Comparison of ENCODE assay signal across 9 cellular contexts in genomic region chr11:6681505-6681904, GRCh38. TPM values are rescaled to one million over a fixed set of nuclear protein-coding genes. Genes with fewer than 3 reads are reported as not detected.
A peak's percentile ranks its signal among the peaks of the same experiment; 100 is the strongest.
DNase-seq lines count a peak whose midpoint lies in the region; ATAC-seq and TF ChIP-seq lines count a peak whose summit lies in the region.
"Had no signal": no experiment of that assay in that cellular context is flagged by ENCODE, and none has a peak within 500 bp of the region (broad histone marks: within the 10 kb centered on the region; RNA-seq: fewer than 3 reads in every experiment).

No MANE protein-coding gene starts in this region.

- H3K27me3 Mint-ChIP-seq in stimulated activated naive CD8-positive, alpha-beta T cell treated with anti-CD3 and anti-CD28 coated beads, Interleukin-15, amount 100 ng/mL, for 72 hours = no peaks in the 10 kb centered on the region

- H3K4me1 ChIP-seq in heart right ventricle (peaks cover 5 to 36% (median 27%) of the 10 kb centered on the region in 9 donors), gastroesophageal sphincter (peaks cover 8 to 31% (median 8%) of the 10 kb centered on the region in 3 donors)

- no peak for ATAC-seq in heart right ventricle
- ATAC-seq in Right ventricle myocardium inferior = no peak
- ATAC-seq in gastroesophageal sphincter = no peak
- no peak for ATAC-seq in stimulated activated naive CD8-positive, alpha-beta T cell treated with anti-CD3 and anti-CD28 coated beads, Interleukin-15, amount 100 ng/mL, for 72 hours

- TF ChIP-seq EP300 in gastroesophageal sphincter (IDR thresholded peaks at IDR 0.05) = no peak

- peak overlapping the region in 7 of 10 donors; percentile 67 to 86 (median 81) for H3K4me3 ChIP-seq in heart right ventricle
- peak overlapping the region; percentile 82; the same call in 1 of the 2 replicates for H3K4me3 ChIP-seq in WI38 (ENCODE audit: low read depth, low read length)
- H3K4me3 ChIP-seq in gastroesophageal sphincter = peak overlapping the region in 1 of 2 donors; percentile 87

- H3K4me3 Mint-ChIP-seq in stimulated activated naive CD8-positive, alpha-beta T cell treated with anti-CD3 and anti-CD28 coated beads, Interleukin-15, amount 100 ng/mL, for 72 hours = peak overlapping the region; percentile 97 to 99

- DNase-seq in heart right ventricle = no peak
- DNase-seq in Right ventricle myocardium inferior (ENCODE audit: missing footprints) = no peak
- no peak for DNase-seq in stimulated activated naive CD8-positive, alpha-beta T cell treated with anti-CD3 and anti-CD28 coated beads, Interleukin-15, amount 100 ng/mL, for 72 hours
- no peak for DNase-seq in iPS-NIHi7 (ENCODE audit: extremely low spot score)
- DNase-seq in effector CD8-positive, alpha-beta T cell (lab: John Stamatoyannopoulos, UW) = no peak
- DNase-seq in NCI-H2171 treated with DMSO at 0.1 percent for 48 hours (lab: John Stamatoyannopoulos, UW) = no peak

- H3K27ac Mint-ChIP-seq in stimulated activated naive CD8-positive, alpha-beta T cell treated with anti-CD3 and anti-CD28 coated beads, Interleukin-15, amount 100 ng/mL, for 72 hours = peak overlapping the region; percentile 53 to 88

- H3K4me1 Mint-ChIP-seq in stimulated activated naive CD8-positive, alpha-beta T cell treated with anti-CD3 and anti-CD28 coated beads, Interleukin-15, amount 100 ng/mL, for 72 hours = peaks cover 51% of the 10 kb centered on the region

- no peaks in the 10 kb centered on the region for H3K9me3 Mint-ChIP-seq in stimulated activated naive CD8-positive, alpha-beta T cell treated with anti-CD3 and anti-CD28 coated beads, Interleukin-15, amount 100 ng/mL, for 72 hours

- H3K27ac ChIP-seq in heart right ventricle = peak overlapping the region in 8 of 10 donors; percentile 31 to 97 (median 92)
- H3K27ac ChIP-seq in gastroesophageal sphincter = peak overlapping the region in 3 of 4 donors; percentile 5 to 12 (median 6)

- intact Hi-C loops in heart right ventricle (cut with DNase I) = loop anchor here in 6 of 10 donors (5.0 to 10.0 kb wide), 9 partner anchors 64 to 297 kb away; partner anchors contain the start of genes ARFIP2 (in 1 of the 6), ILK (in 1 of the 6), RRP8 (in 1 of the 6) and SMPD1 (in 1 of the 6)
- intact Hi-C loops in Right ventricle myocardium inferior (cut with DNase I) = loop anchor here (5.0 to 10.0 kb wide), 2 partner anchors 34 to 287 kb away; partner anchors contain the start of gene SMPD1

- H3K36me3 ChIP-seq in heart right ventricle = peaks cover 0 to 29% (median 0%) of the 10 kb centered on the region in 9 donors
- H3K36me3 ChIP-seq in gastroesophageal sphincter = peaks cover 0 to 22% of the 10 kb centered on the region in 2 donors

- TF ChIP-seq CTCF in heart right ventricle (IDR thresholded peaks at IDR 0.05) (no peak), WI38 (IDR thresholded peaks at IDR 0.05; ENCODE audit: low read depth, low read length) (no peak), gastroesophageal sphincter (IDR thresholded peaks at IDR 0.05) (no peak)

- H3K9me3 ChIP-seq in heart right ventricle (no peaks in the 10 kb centered on the region), gastroesophageal sphincter (no peaks in the 10 kb centered on the region)
- H3K9me3 ChIP-seq: ascending aorta had no signal

- WGBS in heart right ventricle, 2 donors = 43 to 73% methylated on average over 1 of the region's 1 CpG
- WGBS in gastroesophageal sphincter (ENCODE audit: low coverage in 1 of 2), 2 donors = 17 to 40% methylated on average over 1 of the region's 1 CpG

- TF ChIP-seq POLR2A in gastroesophageal sphincter (IDR thresholded peaks at IDR 0.05) = no peak

- H3K27me3 ChIP-seq in heart right ventricle = no peaks in the 10 kb centered on the region
- no peaks in the 10 kb centered on the region for H3K27me3 ChIP-seq in gastroesophageal sphincter
- H3K27me3 ChIP-seq: ascending aorta had no signal

RNA-seq across cellular contexts. Expression of gene MRPL17, which starts 1.6 kb away (rescaled TPM):
- 10 to 100 TPM; 36.7 to 61.4 (median 45.5) TPM for total RNA-seq in heart right ventricle
- 10 to 100 TPM; 55.2 to 69.1 TPM for polyA plus RNA-seq in heart right ventricle
- 44.8 TPM for total RNA-seq in Right ventricle myocardium inferior
- 10 to 100 TPM; 12.6 to 35.0 (median 18.6) TPM for total RNA-seq in gastroesophageal sphincter

RNA-seq across cellular contexts. Expression of gene DCHS1, which starts 25.9 kb away (rescaled TPM):
- total RNA-seq in heart right ventricle (10 to 100 TPM in 3 of 10 donors, 1 to 10 TPM in 7; 7.1 to 12.4 (median 8.7) TPM), Right ventricle myocardium inferior (10.7 TPM), gastroesophageal sphincter (10 to 100 TPM; 22.2 to 59.8 (median 37.8) TPM)
- 1 to 10 TPM; 4.1 to 6.7 TPM for polyA plus RNA-seq in heart right ventricle
